Comparison of ENCODE assay signal across 9 cellular contexts in the genomic region with DNA sequence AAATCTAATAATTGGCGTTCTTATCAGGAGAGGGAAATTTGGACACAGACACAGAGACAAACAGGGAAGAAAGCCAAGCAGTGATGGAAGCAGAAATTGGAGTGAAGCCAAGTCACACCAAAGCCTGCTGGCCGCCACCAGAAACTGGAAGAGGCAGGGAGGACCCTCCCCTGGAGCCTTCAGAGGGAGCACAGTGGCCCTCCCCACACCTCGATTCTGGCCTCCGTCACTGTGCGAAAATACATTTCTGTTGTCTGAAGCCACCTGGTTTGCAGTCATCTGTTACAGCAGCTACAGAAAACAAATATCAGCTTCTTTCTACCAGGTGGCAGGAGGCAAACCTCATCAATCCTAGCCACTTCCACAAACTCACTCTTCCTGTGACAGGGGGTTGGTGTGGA. TPM values are rescaled to one million over a fixed set of nuclear protein-coding genes. Genes with fewer than 3 reads are reported as not detected.
A peak's percentile ranks its signal among the peaks of the same experiment; 100 is the strongest.
DNase-seq lines count a peak whose midpoint lies in the region; ATAC-seq and TF ChIP-seq lines count a peak whose summit lies in the region.
"Had no signal": no experiment of that assay in that cellular context is flagged by ENCODE, and none has a peak within 500 bp of the region (broad histone marks: within the 10 kb centered on the region; RNA-seq: fewer than 3 reads in every experiment).

No MANE protein-coding gene starts in this region.

- H3K36me3 Mint-ChIP-seq in mesothelial cell of epicardium, result no peaks in the 10 kb centered on the region

- H3K9me3 ChIP-seq in BE2C (no peaks in the 10 kb centered on the region), body of pancreas (no peaks in the 10 kb centered on the region)

- H3K36me3 ChIP-seq in BE2C (no peaks in the 10 kb centered on the region), body of pancreas (replicated peaks in 1 of 2; ENCODE audit: insufficient read depth in 1 of 2, low read depth in 2 of 2) (no peaks in the 10 kb centered on the region)

- peak overlapping the region; percentile 92 for H3K27ac Mint-ChIP-seq in mesothelial cell of epicardium

- peak; percentile 87 for DNase-seq in BE2C
- DNase-seq in NCI-H2029 treated with DMSO at 0.1 percent for 48 hours (lab: John Stamatoyannopoulos, UW), result peak; percentile 96
- peak; percentile 77 to 88 (median 86) for DNase-seq in body of pancreas
- peak in 1 of 2 experiments; percentile 45 for DNase-seq in mesothelial cell of epicardium (ENCODE audit: low spot score in 2 of 2, unreplicated experiment in 2 of 2)
- no peak for DNase-seq in stimulated activated CD4-positive, alpha-beta T cell treated with anti-CD3 and anti-CD28 coated beads, Interleukin-15, amount 100 ng/mL, for 24 hours

- H3K4me1 ChIP-seq in BE2C (peaks cover 8% of the 10 kb centered on the region), body of pancreas (peaks cover 26% of the 10 kb centered on the region)

- intact Hi-C loops in body of pancreas (cut with DNase I), result loop anchor here (10.0 kb wide), 1 partner anchor 66 kb away; no protein-coding TSS in a partner anchor

- TF ChIP-seq CTCF in BE2C (IDR thresholded peaks at IDR 0.05; ENCODE audit: low read depth, low read length), result no peak; the same call in 1 of the 2 replicates
- TF ChIP-seq CTCF in body of pancreas (IDR thresholded peaks at IDR 0.05), result no peak
- no peak for TF ChIP-seq CTCF in mesothelial cell of epicardium (IDR thresholded peaks at IDR 0.05; ENCODE audit: unreplicated experiment)

- H3K4me1 Mint-ChIP-seq in mesothelial cell of epicardium, result peaks cover 23% of the 10 kb centered on the region

- ATAC-seq in body of pancreas (peak; percentile 86), GM18907 (IDR thresholded peaks at IDR 0.05; ENCODE audit: unreplicated experiment) (no peak), HG02798 (IDR thresholded peaks at IDR 0.05; ENCODE audit: poor library complexity, unreplicated experiment) (no peak), GM21367 (IDR thresholded peaks at IDR 0.05; ENCODE audit: unreplicated experiment) (no peak)

- peak overlapping the region; percentile 34 for H3K4me3 Mint-ChIP-seq in mesothelial cell of epicardium

- WGBS in body of pancreas, 2 donors, result 0 to 6% methylated on average over 4 to 5 of the region's 5 CpGs

- H3K9me3 Mint-ChIP-seq in mesothelial cell of epicardium, result no peaks in the 10 kb centered on the region

- H3K27ac ChIP-seq in body of pancreas, result peak overlapping the region; percentile 60 to 86 (median 80)

- H3K27me3 Mint-ChIP-seq in mesothelial cell of epicardium (ENCODE audit: low read depth), result peaks cover under 1% of the 10 kb centered on the region

- H3K27me3 ChIP-seq in BE2C (no peaks in the 10 kb centered on the region), body of pancreas (no peaks in the 10 kb centered on the region)

- TF ChIP-seq POLR2A in body of pancreas (IDR thresholded peaks at IDR 0.05), result peak in 2 of 3 donors; percentile 34 to 36

- H3K4me3 ChIP-seq in BE2C (ENCODE audit: low read depth, low read length), result no peak overlapping the region
- H3K4me3 ChIP-seq in body of pancreas, result no peak overlapping the region

RNA-seq across cellular contexts. Expression of a gene that starts 8.3 kb away (rescaled TPM):
- polyA plus RNA-seq in BE2C (2012; ENCODE audit: insufficient read depth, insufficient read length, low read depth), result 5.9 TPM
- total RNA-seq in body of pancreas (under 1 TPM in 1 of 2 donors, not detected in 1; 0.33 TPM), mesothelial cell of epicardium (4.3 to 7.6 TPM (median 6.9 TPM) in 3 replicates)

RNA-seq across cellular contexts. Expression of a gene that starts 24.3 kb away (rescaled TPM):
- 19.6 TPM for polyA plus RNA-seq in BE2C (2012; ENCODE audit: insufficient read depth, insufficient read length, low read depth)
- total RNA-seq in body of pancreas, result 1 to 10 TPM; 3.3 to 6.2 TPM
- total RNA-seq in mesothelial cell of epicardium, result 7.8 to 9.9 TPM (median 7.9 TPM) in 3 replicates

RNA-seq across cellular contexts. Expression of a gene that starts 60.0 kb away (rescaled TPM):
- polyA plus RNA-seq in BE2C (2012; ENCODE audit: insufficient read depth, insufficient read length, low read depth), result 114 TPM
- total RNA-seq in body of pancreas, result 10 to 100 TPM; 34.5 to 45.2 TPM
- total RNA-seq in mesothelial cell of epicardium, result 101 to 103 TPM (median 101 TPM) in 3 replicates
- total RNA-seq: RPMI7951 had no signal
